1 cellular context compared by ENCODE assay signal in the genomic region with DNA sequence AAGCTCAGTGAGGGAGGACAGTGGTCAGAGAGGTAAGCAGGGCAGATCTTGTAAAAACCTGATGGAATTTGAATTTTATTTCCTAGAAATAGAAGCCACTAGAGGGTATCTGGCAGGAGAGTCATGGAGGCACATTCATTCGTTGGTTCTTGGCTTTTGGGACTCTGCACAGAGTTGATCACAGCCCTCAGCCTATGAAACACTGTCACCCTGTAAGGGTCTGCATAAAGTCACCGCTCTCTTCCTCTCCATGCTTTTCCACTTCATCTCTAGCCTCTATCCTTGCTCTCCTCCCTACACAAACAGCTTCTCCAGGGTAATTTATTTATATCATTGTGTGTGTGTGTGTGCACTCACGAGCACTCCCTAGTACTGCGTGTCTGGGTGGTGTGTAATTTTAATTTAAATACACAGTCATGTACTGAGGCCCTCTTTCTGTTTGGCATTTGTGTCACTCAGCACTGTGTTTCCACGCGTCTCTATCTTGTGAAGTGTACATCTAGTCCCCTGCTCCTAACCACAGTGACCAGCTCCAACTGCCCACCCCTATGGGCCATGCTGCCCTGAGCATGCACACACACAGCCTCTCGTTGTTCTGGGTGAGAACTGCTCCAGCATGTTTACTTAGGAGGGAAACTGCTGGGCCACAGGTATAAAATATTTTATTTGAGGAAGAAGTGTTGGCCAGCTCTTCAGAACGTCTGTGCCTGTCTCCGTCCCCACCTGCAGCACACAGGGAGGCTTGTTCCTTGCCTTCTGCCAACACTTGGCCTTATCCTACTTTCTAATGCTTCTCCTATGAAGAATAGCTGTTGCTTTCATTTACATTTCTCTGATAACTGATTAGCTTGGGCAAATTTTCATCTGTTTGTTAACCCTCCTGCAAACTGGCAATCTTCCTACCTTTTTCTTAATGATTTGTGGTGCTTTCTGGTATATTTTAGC.
TF ChIP-seq lines count a peak whose summit lies in the region.

No MANE protein-coding gene starts in this region.

TF ChIP-seq in GM23338, 12 proteins besides CTCF, POLR2A, EP300 and RAD21 (continued from another document):
- TF ChIP-seq, protein P1, sequence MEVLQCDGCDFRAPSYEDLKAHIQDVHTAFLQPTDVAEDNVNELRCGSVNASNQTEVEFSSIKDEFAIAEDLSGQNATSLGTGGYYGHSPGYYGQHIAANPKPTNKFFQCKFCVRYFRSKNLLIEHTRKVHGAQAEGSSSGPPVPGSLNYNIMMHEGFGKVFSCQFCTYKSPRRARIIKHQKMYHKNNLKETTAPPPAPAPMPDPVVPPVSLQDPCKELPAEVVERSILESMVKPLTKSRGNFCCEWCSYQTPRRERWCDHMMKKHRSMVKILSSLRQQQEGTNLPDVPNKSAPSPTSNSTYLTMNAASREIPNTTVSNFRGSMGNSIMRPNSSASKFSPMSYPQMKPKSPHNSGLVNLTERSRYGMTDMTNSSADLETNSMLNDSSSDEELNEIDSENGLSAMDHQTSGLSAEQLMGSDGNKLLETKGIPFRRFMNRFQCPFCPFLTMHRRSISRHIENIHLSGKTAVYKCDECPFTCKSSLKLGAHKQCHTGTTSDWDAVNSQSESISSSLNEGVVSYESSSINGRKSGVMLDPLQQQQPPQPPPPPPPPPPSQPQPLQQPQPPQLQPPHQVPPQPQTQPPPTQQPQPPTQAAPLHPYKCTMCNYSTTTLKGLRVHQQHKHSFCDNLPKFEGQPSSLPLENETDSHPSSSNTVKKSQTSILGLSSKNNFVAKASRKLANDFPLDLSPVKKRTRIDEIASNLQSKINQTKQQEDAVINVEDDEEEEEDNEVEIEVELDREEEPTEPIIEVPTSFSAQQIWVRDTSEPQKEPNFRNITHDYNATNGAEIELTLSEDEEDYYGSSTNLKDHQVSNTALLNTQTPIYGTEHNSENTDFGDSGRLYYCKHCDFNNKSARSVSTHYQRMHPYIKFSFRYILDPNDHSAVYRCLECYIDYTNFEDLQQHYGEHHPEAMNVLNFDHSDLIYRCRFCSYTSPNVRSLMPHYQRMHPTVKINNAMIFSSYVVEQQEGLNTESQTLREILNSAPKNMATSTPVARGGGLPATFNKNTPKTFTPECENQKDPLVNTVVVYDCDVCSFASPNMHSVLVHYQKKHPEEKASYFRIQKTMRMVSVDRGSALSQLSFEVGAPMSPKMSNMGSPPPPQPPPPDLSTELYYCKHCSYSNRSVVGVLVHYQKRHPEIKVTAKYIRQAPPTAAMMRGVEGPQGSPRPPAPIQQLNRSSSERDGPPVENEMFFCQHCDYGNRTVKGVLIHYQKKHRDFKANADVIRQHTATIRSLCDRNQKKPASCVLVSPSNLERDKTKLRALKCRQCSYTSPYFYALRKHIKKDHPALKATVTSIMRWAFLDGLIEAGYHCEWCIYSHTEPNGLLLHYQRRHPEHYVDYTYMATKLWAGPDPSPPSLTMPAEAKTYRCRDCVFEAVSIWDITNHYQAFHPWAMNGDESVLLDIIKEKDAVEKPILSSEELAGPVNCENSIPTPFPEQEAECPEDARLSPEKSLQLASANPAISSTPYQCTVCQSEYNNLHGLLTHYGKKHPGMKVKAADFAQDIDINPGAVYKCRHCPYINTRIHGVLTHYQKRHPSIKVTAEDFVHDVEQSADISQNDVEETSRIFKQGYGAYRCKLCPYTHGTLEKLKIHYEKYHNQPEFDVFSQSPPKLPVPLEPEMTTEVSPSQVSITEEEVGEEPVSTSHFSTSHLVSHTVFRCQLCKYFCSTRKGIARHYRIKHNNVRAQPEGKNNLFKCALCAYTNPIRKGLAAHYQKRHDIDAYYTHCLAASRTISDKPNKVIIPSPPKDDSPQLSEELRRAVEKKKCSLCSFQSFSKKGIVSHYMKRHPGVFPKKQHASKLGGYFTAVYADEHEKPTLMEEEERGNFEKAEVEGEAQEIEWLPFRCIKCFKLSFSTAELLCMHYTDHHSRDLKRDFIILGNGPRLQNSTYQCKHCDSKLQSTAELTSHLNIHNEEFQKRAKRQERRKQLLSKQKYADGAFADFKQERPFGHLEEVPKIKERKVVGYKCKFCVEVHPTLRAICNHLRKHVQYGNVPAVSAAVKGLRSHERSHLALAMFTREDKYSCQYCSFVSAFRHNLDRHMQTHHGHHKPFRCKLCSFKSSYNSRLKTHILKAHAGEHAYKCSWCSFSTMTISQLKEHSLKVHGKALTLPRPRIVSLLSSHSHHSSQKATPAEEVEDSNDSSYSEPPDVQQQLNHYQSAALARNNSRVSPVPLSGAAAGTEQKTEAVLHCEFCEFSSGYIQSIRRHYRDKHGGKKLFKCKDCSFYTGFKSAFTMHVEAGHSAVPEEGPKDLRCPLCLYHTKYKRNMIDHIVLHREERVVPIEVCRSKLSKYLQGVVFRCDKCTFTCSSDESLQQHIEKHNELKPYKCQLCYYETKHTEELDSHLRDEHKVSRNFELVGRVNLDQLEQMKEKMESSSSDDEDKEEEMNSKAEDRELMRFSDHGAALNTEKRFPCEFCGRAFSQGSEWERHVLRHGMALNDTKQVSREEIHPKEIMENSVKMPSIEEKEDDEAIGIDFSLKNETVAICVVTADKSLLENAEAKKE (CRISPR knock-in tag; IDR thresholded peaks at IDR 0.05) = no peak
- TF ChIP-seq EZH2phosphoT487 (IDR thresholded peaks at IDR 0.05; ENCODE audit: unreplicated experiment) (no peak), NANOG (IDR thresholded peaks at IDR 0.05; ENCODE audit: borderline replicate concordance) (no peak), ZNF331 (CRISPR knock-in tag; IDR thresholded peaks at IDR 0.05; ENCODE audit: low read depth) (no peak), ZNF114 (CRISPR knock-in tag; IDR thresholded peaks at IDR 0.05) (no peak)
- TF ChIP-seq, protein P2, sequence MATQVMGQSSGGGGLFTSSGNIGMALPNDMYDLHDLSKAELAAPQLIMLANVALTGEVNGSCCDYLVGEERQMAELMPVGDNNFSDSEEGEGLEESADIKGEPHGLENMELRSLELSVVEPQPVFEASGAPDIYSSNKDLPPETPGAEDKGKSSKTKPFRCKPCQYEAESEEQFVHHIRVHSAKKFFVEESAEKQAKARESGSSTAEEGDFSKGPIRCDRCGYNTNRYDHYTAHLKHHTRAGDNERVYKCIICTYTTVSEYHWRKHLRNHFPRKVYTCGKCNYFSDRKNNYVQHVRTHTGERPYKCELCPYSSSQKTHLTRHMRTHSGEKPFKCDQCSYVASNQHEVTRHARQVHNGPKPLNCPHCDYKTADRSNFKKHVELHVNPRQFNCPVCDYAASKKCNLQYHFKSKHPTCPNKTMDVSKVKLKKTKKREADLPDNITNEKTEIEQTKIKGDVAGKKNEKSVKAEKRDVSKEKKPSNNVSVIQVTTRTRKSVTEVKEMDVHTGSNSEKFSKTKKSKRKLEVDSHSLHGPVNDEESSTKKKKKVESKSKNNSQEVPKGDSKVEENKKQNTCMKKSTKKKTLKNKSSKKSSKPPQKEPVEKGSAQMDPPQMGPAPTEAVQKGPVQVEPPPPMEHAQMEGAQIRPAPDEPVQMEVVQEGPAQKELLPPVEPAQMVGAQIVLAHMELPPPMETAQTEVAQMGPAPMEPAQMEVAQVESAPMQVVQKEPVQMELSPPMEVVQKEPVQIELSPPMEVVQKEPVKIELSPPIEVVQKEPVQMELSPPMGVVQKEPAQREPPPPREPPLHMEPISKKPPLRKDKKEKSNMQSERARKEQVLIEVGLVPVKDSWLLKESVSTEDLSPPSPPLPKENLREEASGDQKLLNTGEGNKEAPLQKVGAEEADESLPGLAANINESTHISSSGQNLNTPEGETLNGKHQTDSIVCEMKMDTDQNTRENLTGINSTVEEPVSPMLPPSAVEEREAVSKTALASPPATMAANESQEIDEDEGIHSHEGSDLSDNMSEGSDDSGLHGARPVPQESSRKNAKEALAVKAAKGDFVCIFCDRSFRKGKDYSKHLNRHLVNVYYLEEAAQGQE (IDR thresholded peaks at IDR 0.05; ENCODE audit: unreplicated experiment) = no peak
